ENCODE assay signal across 8 cellular contexts in the genomic region with DNA sequence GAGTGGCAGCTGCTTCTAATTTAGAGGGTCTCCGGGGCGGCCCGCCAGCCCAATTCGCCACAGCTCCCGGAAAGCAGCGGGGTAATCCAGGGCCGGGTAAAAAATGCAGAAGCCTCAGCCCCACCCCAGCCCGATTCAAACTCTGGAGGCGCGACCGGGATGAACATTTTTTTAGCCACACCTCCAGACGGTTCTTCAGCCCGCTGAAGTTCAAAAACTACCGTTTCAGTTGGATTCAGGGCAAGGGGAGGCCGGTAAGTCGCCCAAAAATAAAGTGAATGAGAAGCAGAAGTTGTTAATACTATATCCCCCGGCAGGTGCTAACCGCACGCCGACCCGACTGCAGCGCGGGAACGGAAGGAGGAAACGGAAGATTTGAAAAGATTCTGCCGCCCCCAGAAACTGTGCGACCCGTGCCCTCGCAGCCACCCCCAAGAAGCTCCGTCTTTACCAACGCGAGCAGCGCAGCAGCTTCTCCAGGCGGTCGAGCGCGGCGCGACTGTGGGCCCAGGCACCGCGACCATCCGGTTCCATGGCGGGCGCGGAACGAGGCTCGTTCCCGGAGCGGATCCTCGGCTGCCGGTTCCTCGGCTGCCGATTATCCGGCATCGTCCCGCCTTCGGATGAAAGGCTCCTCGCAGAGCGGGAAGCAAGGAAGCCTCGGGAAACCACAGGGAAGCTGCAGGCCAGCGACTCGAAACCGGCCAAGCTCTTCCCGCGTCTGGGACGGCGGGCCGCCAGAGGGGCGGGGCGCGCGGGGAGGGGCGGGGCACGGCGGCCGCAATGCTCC. TPM values are rescaled to one million over a fixed set of nuclear protein-coding genes. Genes with fewer than 3 reads are reported as not detected.
DNase-seq lines count a peak whose midpoint lies in the region; ATAC-seq and TF ChIP-seq lines count a peak whose summit lies in the region.

A gene (minus strand): TSS at position 723 of the 790 bp plus-strand sequence. CDS start 114 bp downstream, at position 609.

- H3K36me3 ChIP-seq in thymus (ENCODE audit: control insufficient read depth, insufficient read depth): no peaks in the 10 kb centered on the region

- peak within 1 kb of the TSS; percentile 86 for H3K4me3 ChIP-seq in thymus (ENCODE audit: low read length)

- DNase-seq in COLO668 (lab: John Stamatoyannopoulos, UW; ENCODE audit: unreplicated experiment) (peak; percentile 50), foreskin keratinocyte (peak; percentile 28 to 55), occipital lobe (lab: John Stamatoyannopoulos, UW) (peak; percentile 51)
- DNase-seq in activated gamma-delta T cell treated with anti-CD3 and anti-CD28 coated beads, Interleukin-2, amount 50 U/mL, for 16 hours (ENCODE audit: low read depth): peak; percentile 30

- H3K27me3 ChIP-seq in foreskin keratinocyte (no peaks in the 10 kb centered on the region), thymus (ENCODE audit: control insufficient read depth, insufficient read depth) (no peaks in the 10 kb centered on the region)

- no peaks in the 10 kb centered on the region for H3K9me3 ChIP-seq in thymus (ENCODE audit: control insufficient read depth)

- H3K4me1 ChIP-seq in foreskin keratinocyte: peaks cover 19% of the 10 kb centered on the region
- peaks cover 6% of the 10 kb centered on the region for H3K4me1 ChIP-seq in thymus (ENCODE audit: control insufficient read depth, insufficient read depth, low read length)

- ATAC-seq in GM19397 (IDR thresholded peaks at IDR 0.05; ENCODE audit: unreplicated experiment): peak; percentile 26
- ATAC-seq in HG03521 (IDR thresholded peaks at IDR 0.05; ENCODE audit: unreplicated experiment): peak; percentile 16
- ATAC-seq in foreskin keratinocyte: peak; percentile 43

- TF ChIP-seq CTCF in foreskin keratinocyte (conservative IDR thresholded peaks at IDR 0.05): no peak

- WGBS in thymus: under 1% methylated on average over 76 of the region's 76 CpGs

- H3K27ac ChIP-seq in foreskin keratinocyte (peak within 1 kb of the TSS; percentile 94), thymus (ENCODE audit: low read depth) (peak within 1 kb of the TSS; percentile 89)

TF ChIP-seq in PFSK-1, 5 proteins besides CTCF, POLR2A, EP300 and RAD21:
- TF ChIP-seq TAF1 (IDR thresholded peaks at IDR 0.05; ENCODE audit: borderline replicate concordance, insufficient read depth, low read length) (0 out of 2 replicates have a peak, but pooled peaks have one; percentile 22), FOXP2 (optimal IDR thresholded peaks at IDR 0.05; ENCODE audit: borderline replicate concordance, extremely low read depth, extremely low read length, insufficient read depth) (no peak), POLR2AphosphoS5 (IDR thresholded peaks at IDR 0.05; ENCODE audit: low read depth, low read length) (peak; percentile 52), SIN3A (IDR thresholded peaks at IDR 0.05; ENCODE audit: borderline replicate concordance, insufficient read depth, low read length) (no peak)
- TF ChIP-seq, protein P1, sequence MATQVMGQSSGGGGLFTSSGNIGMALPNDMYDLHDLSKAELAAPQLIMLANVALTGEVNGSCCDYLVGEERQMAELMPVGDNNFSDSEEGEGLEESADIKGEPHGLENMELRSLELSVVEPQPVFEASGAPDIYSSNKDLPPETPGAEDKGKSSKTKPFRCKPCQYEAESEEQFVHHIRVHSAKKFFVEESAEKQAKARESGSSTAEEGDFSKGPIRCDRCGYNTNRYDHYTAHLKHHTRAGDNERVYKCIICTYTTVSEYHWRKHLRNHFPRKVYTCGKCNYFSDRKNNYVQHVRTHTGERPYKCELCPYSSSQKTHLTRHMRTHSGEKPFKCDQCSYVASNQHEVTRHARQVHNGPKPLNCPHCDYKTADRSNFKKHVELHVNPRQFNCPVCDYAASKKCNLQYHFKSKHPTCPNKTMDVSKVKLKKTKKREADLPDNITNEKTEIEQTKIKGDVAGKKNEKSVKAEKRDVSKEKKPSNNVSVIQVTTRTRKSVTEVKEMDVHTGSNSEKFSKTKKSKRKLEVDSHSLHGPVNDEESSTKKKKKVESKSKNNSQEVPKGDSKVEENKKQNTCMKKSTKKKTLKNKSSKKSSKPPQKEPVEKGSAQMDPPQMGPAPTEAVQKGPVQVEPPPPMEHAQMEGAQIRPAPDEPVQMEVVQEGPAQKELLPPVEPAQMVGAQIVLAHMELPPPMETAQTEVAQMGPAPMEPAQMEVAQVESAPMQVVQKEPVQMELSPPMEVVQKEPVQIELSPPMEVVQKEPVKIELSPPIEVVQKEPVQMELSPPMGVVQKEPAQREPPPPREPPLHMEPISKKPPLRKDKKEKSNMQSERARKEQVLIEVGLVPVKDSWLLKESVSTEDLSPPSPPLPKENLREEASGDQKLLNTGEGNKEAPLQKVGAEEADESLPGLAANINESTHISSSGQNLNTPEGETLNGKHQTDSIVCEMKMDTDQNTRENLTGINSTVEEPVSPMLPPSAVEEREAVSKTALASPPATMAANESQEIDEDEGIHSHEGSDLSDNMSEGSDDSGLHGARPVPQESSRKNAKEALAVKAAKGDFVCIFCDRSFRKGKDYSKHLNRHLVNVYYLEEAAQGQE (IDR thresholded peaks at IDR 0.05; ENCODE audit: insufficient read depth in 1 of 2, low read depth in 2 of 2, low read length in 2 of 2): no peak

RNA-seq across cellular contexts. Expression of the gene that starts here (rescaled TPM):
- 1.4 TPM for polyA plus RNA-seq in PFSK-1 (2012; ENCODE audit: insufficient read length, low read depth)
- total RNA-seq in foreskin keratinocyte (21.1 TPM in 2 replicates), occipital lobe (87.8 TPM)
- polyA plus RNA-seq in foreskin keratinocyte (3.8 and 5.1 TPM in 2 replicates), thymus (7.2 TPM)

Comparison
In these comparisons a context has a peak if more than half of its experiments do, and no peak if none do; other contexts are left out.
1. Peak in every context shown above with its lines: DNase-seq, ATAC-seq, H3K4me3 ChIP-seq and H3K27ac ChIP-seq.